Comparison of ENCODE assay signal across 14 cellular contexts in the genomic region with DNA sequence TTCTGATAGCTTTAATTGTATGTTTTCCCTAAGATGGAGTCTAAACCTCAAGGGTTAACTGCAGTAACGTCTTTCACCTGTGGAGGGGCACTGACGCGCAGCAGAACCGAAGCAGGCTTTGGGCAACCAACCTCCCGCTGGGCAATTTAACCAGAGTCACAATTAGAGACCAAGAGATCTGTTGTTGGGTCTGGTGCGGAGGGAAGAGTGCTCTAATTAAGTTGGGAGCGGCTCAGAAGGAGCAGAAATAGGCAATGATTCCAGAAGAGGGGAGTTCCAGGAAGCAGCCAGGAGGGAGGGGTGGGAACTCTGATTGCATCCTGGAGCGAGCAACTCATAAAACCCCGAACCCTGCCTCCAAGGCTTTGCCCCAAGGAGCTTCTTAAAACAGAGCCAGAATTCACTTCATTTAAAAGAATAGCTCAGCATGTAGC.
DNase-seq lines count a peak whose midpoint lies in the region; ATAC-seq and TF ChIP-seq lines count a peak whose summit lies in the region.
"Had no signal": no experiment of that assay in that cellular context is flagged by ENCODE, and none has a peak within 500 bp of the region (broad histone marks: within the 10 kb centered on the region; RNA-seq: fewer than 3 reads in every experiment).

No MANE protein-coding gene starts in this region.

- H3K4me2 ChIP-seq in SK-N-SH = no peak overlapping the region
- H3K4me2 ChIP-seq: BLaER1 had no signal

- POLR2A ChIA-PET in SK-N-SH (lab: Yijun Ruan, JAX) = no interaction called here

- no peaks in the 10 kb centered on the region for H3K36me3 ChIP-seq in SK-N-SH (replicated peaks in 1 of 2; ENCODE audit: control insufficient read depth in 1 of 2, insufficient read depth in 2 of 2, low read length in 1 of 2)
- H3K36me3 ChIP-seq: BLaER1, ovary had no signal

- H3K4me1 ChIP-seq in SK-N-SH (ENCODE audit: control insufficient read depth in 1 of 2, insufficient read depth in 2 of 2, low read depth in 1 of 2, low read length in 1 of 2) = peaks cover 0 to 4% of the 10 kb centered on the region in 2 experiments; a peak in 1 of 4 replicates
- H3K4me1 ChIP-seq: BLaER1 had no signal

- H3K9me3 ChIP-seq in SK-N-SH = no peaks in the 10 kb centered on the region
- H3K9me3 ChIP-seq: BLaER1, ovary had no signal

- H3K4me3 ChIP-seq in SK-N-SH (ENCODE audit: low read depth in 2 of 2, low read length in 1 of 2) = no peak overlapping the region
- no peak overlapping the region for H3K4me3 ChIP-seq in retinal pigment epithelial cell (ENCODE audit: low read length)
- H3K4me3 ChIP-seq: BLaER1, ovary had no signal

- H3K9me2 ChIP-seq in SK-N-SH = no peaks in the 10 kb centered on the region

- WGBS in SK-N-SH (ENCODE audit: low lambda C conversion rate) = 0% methylated on average over 9 of the region's 9 CpGs

- no peak overlapping the region for H3K9ac ChIP-seq in SK-N-SH
- H3K9ac ChIP-seq: BLaER1 had no signal

- 0 out of 2 replicates have a peak overlapping the region, but pooled peaks have one; percentile 17 for H2AFZ ChIP-seq in SK-N-SH (ENCODE audit: low read depth)

- DNase-seq in SK-N-SH = no peak
- peak; percentile 26 for DNase-seq in astrocyte of the hippocampus (ENCODE audit: low read depth, low spot score)
- DNase-seq in retinal pigment epithelial cell (ENCODE audit: low read depth) = no peak
- DNase-seq in SHP77 treated with DMSO at 0.1 percent for 48 hours (lab: John Stamatoyannopoulos, UW) = no peak
- no peak for DNase-seq in NCI-H1694 treated with DMSO at 0.1 percent for 48 hours (lab: John Stamatoyannopoulos, UW)
- DNase-seq: activated CD8-positive, alpha-beta memory T cell treated with anti-CD3 and anti-CD28 coated beads, Interleukin-2, amount 50 U/mL, for 4 hours; erythroblast; NCI-H446; ovary; stimulated activated naive CD8-positive, alpha-beta T cell treated with anti-CD3 and anti-CD28 coated beads, Interleukin-15, amount 100 ng/mL, for 72 hours had no signal

- CTCF ChIA-PET in SK-N-SH (lab: Yijun Ruan, JAX) = interaction anchor here (0.8 to 1.7 kb wide), 6 partner anchors 9 to 509 kb away, joined by 3 to 5 read pairs (median 3); no protein-coding TSS in a partner anchor

- no peaks in the 10 kb centered on the region for H3K79me2 ChIP-seq in SK-N-SH (ENCODE audit: insufficient read depth)

- peaks cover 8% of the 10 kb centered on the region for H3K27me3 ChIP-seq in SK-N-SH (ENCODE audit: insufficient read depth)
- H3K27me3 ChIP-seq: BLaER1, ovary had no signal

- no peak for TF ChIP-seq RAD21 in SK-N-SH (IDR thresholded peaks at IDR 0.05; ENCODE audit: low read length)

- no peaks in the 10 kb centered on the region for H3F3A ChIP-seq in SK-N-SH (replicated peaks; ENCODE audit: insufficient read depth)

- H3K27ac ChIP-seq in SK-N-SH (ENCODE audit: low read depth in 2 of 2, low read length in 1 of 2) = no peak overlapping the region
- H3K27ac ChIP-seq: BLaER1, ovary had no signal

- H4K20me1 ChIP-seq in SK-N-SH (ENCODE audit: insufficient read depth) = no peaks in the 10 kb centered on the region
- H4K20me1 ChIP-seq: BLaER1 had no signal

- TF ChIP-seq CTCF in SK-N-SH (IDR thresholded peaks at IDR 0.05) = peak; percentile 24; the same call in 1 of the 2 replicates
- peak; percentile 57 for TF ChIP-seq CTCF in retinal pigment epithelial cell (conservative IDR thresholded peaks at IDR 0.05; ENCODE audit: low read depth, low read length)

- TF ChIP-seq EP300 in SK-N-SH (IDR thresholded peaks at IDR 0.05; ENCODE audit: borderline replicate concordance in 1 of 2, low read depth in 1 of 2, low read length in 1 of 2) = no peak

- ATAC-seq in SK-N-SH treated with all-trans-retinoic acid at 6 μM for 48 hours (no peak), HG03354 (IDR thresholded peaks at IDR 0.05; ENCODE audit: poor library complexity, severe bottlenecking, unreplicated experiment) (peak; percentile 78), GM19328 (IDR thresholded peaks at IDR 0.05; ENCODE audit: unreplicated experiment) (no peak)
- ATAC-seq: stimulated activated naive CD8-positive, alpha-beta T cell treated with anti-CD3 and anti-CD28 coated beads, Interleukin-15, amount 100 ng/mL, for 72 hours had no signal

TF ChIP-seq in SK-N-SH, 30 proteins besides CTCF, POLR2A, EP300 and RAD21:
- TF ChIP-seq FOSL2 (IDR thresholded peaks at IDR 0.05; ENCODE audit: borderline replicate concordance, low read depth) (no peak), MXI1 (IDR thresholded peaks at IDR 0.05; ENCODE audit: low read depth, low read length) (no peak), POLR2AphosphoS5 (IDR thresholded peaks at IDR 0.05; ENCODE audit: low read depth, low read length) (no peak), RFX5 (IDR thresholded peaks at IDR 0.05; ENCODE audit: low read length) (no peak)
- TF ChIP-seq, protein P1, sequence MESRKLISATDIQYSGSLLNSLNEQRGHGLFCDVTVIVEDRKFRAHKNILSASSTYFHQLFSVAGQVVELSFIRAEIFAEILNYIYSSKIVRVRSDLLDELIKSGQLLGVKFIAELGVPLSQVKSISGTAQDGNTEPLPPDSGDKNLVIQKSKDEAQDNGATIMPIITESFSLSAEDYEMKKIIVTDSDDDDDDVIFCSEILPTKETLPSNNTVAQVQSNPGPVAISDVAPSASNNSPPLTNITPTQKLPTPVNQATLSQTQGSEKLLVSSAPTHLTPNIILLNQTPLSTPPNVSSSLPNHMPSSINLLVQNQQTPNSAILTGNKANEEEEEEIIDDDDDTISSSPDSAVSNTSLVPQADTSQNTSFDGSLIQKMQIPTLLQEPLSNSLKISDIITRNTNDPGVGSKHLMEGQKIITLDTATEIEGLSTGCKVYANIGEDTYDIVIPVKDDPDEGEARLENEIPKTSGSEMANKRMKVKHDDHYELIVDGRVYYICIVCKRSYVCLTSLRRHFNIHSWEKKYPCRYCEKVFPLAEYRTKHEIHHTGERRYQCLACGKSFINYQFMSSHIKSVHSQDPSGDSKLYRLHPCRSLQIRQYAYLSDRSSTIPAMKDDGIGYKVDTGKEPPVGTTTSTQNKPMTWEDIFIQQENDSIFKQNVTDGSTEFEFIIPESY (IDR thresholded peaks at IDR 0.05; ENCODE audit: borderline replicate concordance, low read depth) = no peak

TF ChIP-seq in SK-N-SH treated with all-trans-retinoic acid at 6 μM for 48 hours, 23 proteins besides CTCF, POLR2A, EP300 and RAD21 (continues in another document):
- TF ChIP-seq ZFP30 (CRISPR knock-in tag; IDR thresholded peaks at IDR 0.05) (no peak), ZNF565 (CRISPR knock-in tag; conservative IDR thresholded peaks at IDR 0.05; ENCODE audit: low read depth) (no peak), GLIS3 (CRISPR knock-in tag; IDR thresholded peaks at IDR 0.05) (no peak), ZFP3 (CRISPR knock-in tag; IDR thresholded peaks at IDR 0.05) (no peak), ARNTL (CRISPR knock-in tag; IDR thresholded peaks at IDR 0.05; ENCODE audit: borderline replicate concordance, low read depth) (no peak), OSR1 (CRISPR knock-in tag; IDR thresholded peaks at IDR 0.05) (no peak), TOX (CRISPR knock-in tag; IDR thresholded peaks at IDR 0.05; ENCODE audit: borderline replicate concordance) (no peak), ISL1 (CRISPR knock-in tag; IDR thresholded peaks at IDR 0.05) (no peak), RARB (CRISPR knock-in tag; IDR thresholded peaks at IDR 0.05) (no peak), ESRRG (CRISPR knock-in tag; IDR thresholded peaks at IDR 0.05) (no peak)
- TF ChIP-seq, protein P2, sequence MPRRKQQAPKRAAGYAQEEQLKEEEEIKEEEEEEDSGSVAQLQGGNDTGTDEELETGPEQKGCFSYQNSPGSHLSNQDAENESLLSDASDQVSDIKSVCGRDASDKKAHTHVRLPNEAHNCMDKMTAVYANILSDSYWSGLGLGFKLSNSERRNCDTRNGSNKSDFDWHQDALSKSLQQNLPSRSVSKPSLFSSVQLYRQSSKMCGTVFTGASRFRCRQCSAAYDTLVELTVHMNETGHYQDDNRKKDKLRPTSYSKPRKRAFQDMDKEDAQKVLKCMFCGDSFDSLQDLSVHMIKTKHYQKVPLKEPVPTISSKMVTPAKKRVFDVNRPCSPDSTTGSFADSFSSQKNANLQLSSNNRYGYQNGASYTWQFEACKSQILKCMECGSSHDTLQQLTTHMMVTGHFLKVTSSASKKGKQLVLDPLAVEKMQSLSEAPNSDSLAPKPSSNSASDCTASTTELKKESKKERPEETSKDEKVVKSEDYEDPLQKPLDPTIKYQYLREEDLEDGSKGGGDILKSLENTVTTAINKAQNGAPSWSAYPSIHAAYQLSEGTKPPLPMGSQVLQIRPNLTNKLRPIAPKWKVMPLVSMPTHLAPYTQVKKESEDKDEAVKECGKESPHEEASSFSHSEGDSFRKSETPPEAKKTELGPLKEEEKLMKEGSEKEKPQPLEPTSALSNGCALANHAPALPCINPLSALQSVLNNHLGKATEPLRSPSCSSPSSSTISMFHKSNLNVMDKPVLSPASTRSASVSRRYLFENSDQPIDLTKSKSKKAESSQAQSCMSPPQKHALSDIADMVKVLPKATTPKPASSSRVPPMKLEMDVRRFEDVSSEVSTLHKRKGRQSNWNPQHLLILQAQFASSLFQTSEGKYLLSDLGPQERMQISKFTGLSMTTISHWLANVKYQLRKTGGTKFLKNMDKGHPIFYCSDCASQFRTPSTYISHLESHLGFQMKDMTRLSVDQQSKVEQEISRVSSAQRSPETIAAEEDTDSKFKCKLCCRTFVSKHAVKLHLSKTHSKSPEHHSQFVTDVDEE (CRISPR knock-in tag; IDR thresholded peaks at IDR 0.05) = no peak
- TF ChIP-seq, protein P3, sequence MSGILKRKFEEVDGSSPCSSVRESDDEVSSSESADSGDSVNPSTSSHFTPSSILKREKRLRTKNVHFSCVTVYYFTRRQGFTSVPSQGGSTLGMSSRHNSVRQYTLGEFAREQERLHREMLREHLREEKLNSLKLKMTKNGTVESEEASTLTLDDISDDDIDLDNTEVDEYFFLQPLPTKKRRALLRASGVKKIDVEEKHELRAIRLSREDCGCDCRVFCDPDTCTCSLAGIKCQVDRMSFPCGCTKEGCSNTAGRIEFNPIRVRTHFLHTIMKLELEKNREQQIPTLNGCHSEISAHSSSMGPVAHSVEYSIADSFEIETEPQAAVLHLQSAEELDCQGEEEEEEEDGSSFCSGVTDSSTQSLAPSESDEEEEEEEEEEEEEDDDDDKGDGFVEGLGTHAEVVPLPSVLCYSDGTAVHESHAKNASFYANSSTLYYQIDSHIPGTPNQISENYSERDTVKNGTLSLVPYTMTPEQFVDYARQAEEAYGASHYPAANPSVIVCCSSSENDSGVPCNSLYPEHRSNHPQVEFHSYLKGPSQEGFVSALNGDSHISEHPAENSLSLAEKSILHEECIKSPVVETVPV (CRISPR knock-in tag; IDR thresholded peaks at IDR 0.05) = no peak
